Comparison of ENCODE assay signal across 10 cellular contexts in genomic region chr3:185549111-185549510, GRCh38. TPM values are rescaled to one million over a fixed set of nuclear protein-coding genes. Genes with fewer than 3 reads are reported as not detected.
DNase-seq lines count a peak whose midpoint lies in the region; ATAC-seq and TF ChIP-seq lines count a peak whose summit lies in the region.
"Had no signal": no experiment of that assay in that cellular context is flagged by ENCODE, and none has a peak within 500 bp of the region (broad histone marks: within the 10 kb centered on the region; RNA-seq: fewer than 3 reads in every experiment).

No MANE protein-coding gene starts in this region.

- no peaks in the 10 kb centered on the region for H3K4me1 ChIP-seq in uterus

- no peaks in the 10 kb centered on the region for H3K9me3 ChIP-seq in uterus

- H3K36me3 ChIP-seq in uterus (no peaks in the 10 kb centered on the region), H7 (replicated peaks; ENCODE audit: control insufficient read depth, insufficient read depth, low read length) (no peaks in the 10 kb centered on the region)

- H3K9me3 Mint-ChIP-seq in activated T-cell treated with anti-CD3 and anti-CD28 coated beads, Interleukin-2, amount 50 U/mL, for 72 hours = no peaks in the 10 kb centered on the region
- no peaks in the 10 kb centered on the region for H3K9me3 Mint-ChIP-seq in activated T-cell treated with anti-CD3 and anti-CD28 coated beads, Interleukin-2, amount 50 U/mL, for 24 hours
- H3K9me3 Mint-ChIP-seq: CD14-positive monocyte had no signal

- no peaks in the 10 kb centered on the region for H3K27me3 ChIP-seq in uterus
- no peaks in the 10 kb centered on the region for H3K27me3 ChIP-seq in H7 (ENCODE audit: control insufficient read depth, insufficient read depth, low read length)

- no peaks in the 10 kb centered on the region for H3K36me3 Mint-ChIP-seq in activated T-cell treated with anti-CD3 and anti-CD28 coated beads, Interleukin-2, amount 50 U/mL, for 72 hours (ENCODE audit: insufficient read depth in 2 of 2)
- no peaks in the 10 kb centered on the region for H3K36me3 Mint-ChIP-seq in activated T-cell treated with anti-CD3 and anti-CD28 coated beads, Interleukin-2, amount 50 U/mL, for 24 hours (ENCODE audit: low read depth)
- H3K36me3 Mint-ChIP-seq: CD14-positive monocyte had no signal

- H3K4me3 ChIP-seq in astrocyte of the spinal cord (ENCODE audit: low read depth, low read length) = no peak overlapping the region
- H3K4me3 ChIP-seq in uterus = no peak overlapping the region
- H3K4me3 ChIP-seq in H7 (ENCODE audit: insufficient read depth, low read depth, low read length) = no peak overlapping the region

- H3K4me3 Mint-ChIP-seq in activated T-cell treated with anti-CD3 and anti-CD28 coated beads, Interleukin-2, amount 50 U/mL, for 72 hours = no peak overlapping the region
- H3K4me3 Mint-ChIP-seq in activated T-cell treated with anti-CD3 and anti-CD28 coated beads, Interleukin-2, amount 50 U/mL, for 24 hours = no peak overlapping the region
- H3K4me3 Mint-ChIP-seq: CD14-positive monocyte had no signal

- no peak for TF ChIP-seq POLR2A in uterus (IDR thresholded peaks at IDR 0.05)

- intact Hi-C loops in uterus (cut with DNase I; ENCODE audit: low total_unique reads) = no loop called here

- DNase-seq in activated T-cell treated with anti-CD3 and anti-CD28 coated beads, Interleukin-2, amount 50 U/mL, for 72 hours = no peak
- no peak for DNase-seq in activated T-cell treated with anti-CD3 and anti-CD28 coated beads, Interleukin-2, amount 50 U/mL, for 24 hours
- DNase-seq in astrocyte of the spinal cord (ENCODE audit: low read depth, low spot score) (peak; percentile 94), iris pigment epithelial cell (ENCODE audit: low read depth) (peak; percentile 98), uterus (peak; percentile 20 to 65), midbrain (lab: John Stamatoyannopoulos, UW) (no peak), H7 (no peak)
- DNase-seq: effector CD8-positive, alpha-beta T cell had no signal

- peak; percentile 39 for ATAC-seq in activated T-cell treated with anti-CD3 and anti-CD28 coated beads, Interleukin-2, amount 50 U/mL, for 72 hours (replicated peaks in 1 of 2)
- no peak for ATAC-seq in HG02588 (IDR thresholded peaks at IDR 0.05; ENCODE audit: unreplicated experiment)

- in situ Hi-C loops in astrocyte of the spinal cord (cut with HindIII; ENCODE audit: low sequenced_read_pairs) = no loop called here

- no peak overlapping the region for H3K27ac ChIP-seq in uterus

- TF ChIP-seq CTCF in astrocyte of the spinal cord (IDR thresholded peaks at IDR 0.05; ENCODE audit: low read depth, low read length) = no peak
- no peak for TF ChIP-seq CTCF in uterus (IDR thresholded peaks at IDR 0.05)

- no peak overlapping the region for H3K27ac Mint-ChIP-seq in activated T-cell treated with anti-CD3 and anti-CD28 coated beads, Interleukin-2, amount 50 U/mL, for 72 hours
- no peak overlapping the region for H3K27ac Mint-ChIP-seq in activated T-cell treated with anti-CD3 and anti-CD28 coated beads, Interleukin-2, amount 50 U/mL, for 24 hours
- H3K27ac Mint-ChIP-seq: CD14-positive monocyte had no signal

- peaks cover 25% of the 10 kb centered on the region for H3K4me1 Mint-ChIP-seq in activated T-cell treated with anti-CD3 and anti-CD28 coated beads, Interleukin-2, amount 50 U/mL, for 72 hours (ENCODE audit: low read depth)
- H3K4me1 Mint-ChIP-seq in activated T-cell treated with anti-CD3 and anti-CD28 coated beads, Interleukin-2, amount 50 U/mL, for 24 hours (ENCODE audit: low read depth) = peaks cover 17% of the 10 kb centered on the region

- no peaks in the 10 kb centered on the region for H3K27me3 Mint-ChIP-seq in activated T-cell treated with anti-CD3 and anti-CD28 coated beads, Interleukin-2, amount 50 U/mL, for 72 hours (ENCODE audit: low read depth)
- no peaks in the 10 kb centered on the region for H3K27me3 Mint-ChIP-seq in activated T-cell treated with anti-CD3 and anti-CD28 coated beads, Interleukin-2, amount 50 U/mL, for 24 hours

RNA-seq across cellular contexts. Expression of gene LIPH, which starts 3.3 kb away (rescaled TPM):
- total RNA-seq in activated T-cell treated with anti-CD3 and anti-CD28 coated beads, Interleukin-2, amount 50 U/mL, for 72 hours = under 1 TPM in 1 of 2 donors, not detected in 1; 0.19 TPM
- under 1 TPM in 1 of 4 donors, not detected in 3; 0.07 TPM for total RNA-seq in uterus
- 0.21 TPM in 1 of 2 replicates, not detected in the other for total RNA-seq in H7 (2014; rRNA removed; shearing (Covaris generic))

RNA-seq across cellular contexts. Expression of gene SENP2, which starts 37.0 kb away (rescaled TPM):
- 10 to 100 TPM; 35.4 to 38.1 TPM for total RNA-seq in activated T-cell treated with anti-CD3 and anti-CD28 coated beads, Interleukin-2, amount 50 U/mL, for 72 hours
- total RNA-seq in uterus = 10 to 100 TPM in 3 of 4 donors, 1 to 10 TPM in 1; 8.5 to 54.4 (median 49.8) TPM
- 23.9 and 38.3 TPM in 2 replicates for total RNA-seq in H7 (2014; rRNA removed; shearing (Covaris generic))

RNA-seq across cellular contexts. Expression of gene TMEM41A, which starts 50.3 kb away (rescaled TPM):
- total RNA-seq in activated T-cell treated with anti-CD3 and anti-CD28 coated beads, Interleukin-2, amount 50 U/mL, for 72 hours = 10 to 100 TPM; 19.8 to 22.7 TPM
- total RNA-seq in uterus = 10 to 100 TPM in 3 of 4 donors, 1 to 10 TPM in 1; 3.6 to 31.5 (median 17.8) TPM
- total RNA-seq in H7 (2014; rRNA removed; shearing (Covaris generic)) = 9.2 and 11.7 TPM in 2 replicates

Comparison
In these comparisons a context has a peak if more than half of its experiments do, and no peak if none do; other contexts are left out.
1. DNase-seq: peak in astrocyte of the spinal cord (single experiment), iris pigment epithelial cell (single experiment) and uterus (2 of 2); none in activated T-cell treated with anti-CD3 and anti-CD28 coated beads, Interleukin-2, amount 50 U/mL, for 72 hours (0 of 2), activated T-cell treated with anti-CD3 and anti-CD28 coated beads, Interleukin-2, amount 50 U/mL, for 24 hours (single experiment), midbrain (single experiment) and H7 (single experiment).